8 cellular contexts compared by ENCODE assay signal in genomic region chr16:46620265-46621005, GRCh38. TPM values are rescaled to one million over a fixed set of nuclear protein-coding genes. Genes with fewer than 3 reads are reported as not detected.
A peak's percentile ranks its signal among the peaks of the same experiment; 100 is the strongest.
DNase-seq lines count a peak whose midpoint lies in the region; ATAC-seq and TF ChIP-seq lines count a peak whose summit lies in the region.

No MANE protein-coding gene starts in this region.

- 3% methylated on average over 11 of the region's 11 CpGs for WGBS in aorta, 2 donors

- no peak for TF ChIP-seq CTCF in GM06990 (IDR thresholded peaks at IDR 0.05; ENCODE audit: insufficient read depth, low read length, poor library complexity, severe bottlenecking)
- TF ChIP-seq CTCF in RWPE2 (IDR thresholded peaks at IDR 0.05; ENCODE audit: poor library complexity, severe bottlenecking) = no peak
- no peak for TF ChIP-seq CTCF in epithelial cell of proximal tubule (conservative IDR thresholded peaks at IDR 0.05; ENCODE audit: low read depth, low read length)

- H3K9me3 ChIP-seq in RWPE2 (ENCODE audit: severe bottlenecking) (no peaks in the 10 kb centered on the region), aorta (ENCODE audit: control insufficient read depth, low read length) (no peaks in the 10 kb centered on the region)

- H3K4me1 ChIP-seq in RWPE2 (ENCODE audit: insufficient read depth, poor library complexity, severe bottlenecking) = peaks cover 3% of the 10 kb centered on the region
- H3K4me1 ChIP-seq in aorta (ENCODE audit: control insufficient read depth in 1 of 2, insufficient read depth in 2 of 2, low read length in 2 of 2) = no peaks in the 10 kb centered on the region

- H3K4me3 ChIP-seq in GM06990 (replicated peaks; ENCODE audit: low read depth, low read length) (peak overlapping the region; percentile 74), RWPE2 (ENCODE audit: severe bottlenecking) (peak overlapping the region; percentile 90), epithelial cell of proximal tubule (ENCODE audit: low read depth, low read length) (peak overlapping the region; percentile 93), aorta (ENCODE audit: low read length in 2 of 2) (peak overlapping the region in 1 of 2 donors; percentile 30)

- H3K36me3 ChIP-seq in GM06990 (ENCODE audit: control insufficient read depth, insufficient read depth, low read length) = peaks cover 3% of the 10 kb centered on the region
- peaks cover 41% of the 10 kb centered on the region for H3K36me3 ChIP-seq in RWPE2 (ENCODE audit: low read depth)
- no peaks in the 10 kb centered on the region for H3K36me3 ChIP-seq in aorta (ENCODE audit: control insufficient read depth in 1 of 2, insufficient read depth in 2 of 2, low read length in 1 of 2)

- DNase-seq in GM06990 (ENCODE audit: extremely low read depth, insufficient read length) (no peak), RWPE2 (ENCODE audit: low spot score) (no peak), epithelial cell of proximal tubule (ENCODE audit: low read depth) (no peak), pons (ENCODE audit: low spot score) (peak; percentile 20), hepatic stellate cell (ENCODE audit: low spot score) (no peak), aorta (no peak)

- intact Hi-C loops in aorta (cut with DNase I) = no loop called here

- H3K27me3 ChIP-seq in GM06990 (replicated peaks; ENCODE audit: control insufficient read depth, insufficient read depth, low read length) (no peaks in the 10 kb centered on the region), RWPE2 (ENCODE audit: insufficient read depth, poor library complexity, severe bottlenecking) (no peaks in the 10 kb centered on the region), aorta (ENCODE audit: control insufficient read depth in 1 of 2, insufficient read depth in 2 of 2, low read length in 1 of 2) (no peaks in the 10 kb centered on the region)

- H3K27ac ChIP-seq in RWPE2 (ENCODE audit: poor library complexity, severe bottlenecking) (peak overlapping the region; percentile 55), aorta (ENCODE audit: low read depth in 1 of 2, low read length in 2 of 2) (no peak overlapping the region)

- ATAC-seq in HG02763 (IDR thresholded peaks at IDR 0.05; ENCODE audit: unreplicated experiment) (peak; percentile 17), RWPE2 (ENCODE audit: low read depth) (peak; percentile 6; the same call in 2 of the 3 replicates), HG02588 (IDR thresholded peaks at IDR 0.05; ENCODE audit: unreplicated experiment) (no peak), aorta (ENCODE audit: low FRiP score) (no peak)

RNA-seq across cellular contexts. Expression of gene SHCBP1, which starts 0.7 kb away (rescaled TPM):
- 27.9 and 28.9 TPM in 2 replicates for total RNA-seq in epithelial cell of proximal tubule
- total RNA-seq in aorta = 1 to 10 TPM; 1.6 to 2.0 TPM
- polyA plus RNA-seq in aorta = under 1 TPM in 1 of 2 donors, not detected in 1; 0.97 TPM

Comparison
In these comparisons a context has a peak if more than half of its experiments do, and no peak if none do; other contexts are left out.
1. ATAC-seq: peak in HG02763 (single experiment) and RWPE2 (single experiment); none in HG02588 (single experiment) and aorta (single experiment).